Comparison of ENCODE assay signal across 8 cellular contexts in the genomic region with DNA sequence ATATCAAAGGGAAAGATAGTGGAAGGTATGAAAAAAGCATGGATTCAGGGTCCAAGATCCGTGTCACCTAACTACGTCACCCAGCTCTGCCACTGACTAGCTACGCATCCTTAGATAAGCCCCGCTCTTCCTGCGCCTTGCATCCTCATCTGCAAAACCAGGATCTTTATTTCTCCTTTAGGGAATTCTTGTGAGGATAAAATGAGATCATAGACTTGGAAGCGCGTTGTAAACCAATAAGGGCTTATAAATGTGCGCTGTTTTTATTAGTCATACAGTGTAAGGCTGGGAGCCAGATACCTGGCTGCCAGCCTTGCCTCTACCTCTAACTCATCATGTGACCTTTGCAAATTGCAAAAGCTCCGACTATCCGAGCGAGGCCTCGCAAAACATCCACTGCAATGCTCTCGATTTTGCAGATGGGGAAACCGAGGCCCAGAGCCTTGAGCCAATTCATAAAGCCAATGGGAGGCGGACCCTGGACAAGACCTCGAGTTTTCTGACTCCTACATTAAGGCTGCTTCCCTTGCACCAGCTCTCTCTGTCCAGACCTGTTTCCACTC. TPM values are rescaled to one million over a fixed set of nuclear protein-coding genes. Genes with fewer than 3 reads are reported as not detected.
DNase-seq lines count a peak whose midpoint lies in the region; ATAC-seq and TF ChIP-seq lines count a peak whose summit lies in the region.

No MANE protein-coding gene starts in this region.

- POLR2A ChIA-PET in naive thymus-derived CD4-positive, alpha-beta T cell (lab: Charles Lee), result interaction anchor here (0.5 to 6.2 kb wide), 12 partner anchors 8 to 1348 kb away, joined by 3 to 64 read pairs (median 6); partner anchors contain the start of genes CD6, CPSF7, SDHAF2 and TMEM109

- H3K9me3 Mint-ChIP-seq in activated T-cell treated with anti-CD3 and anti-CD28 coated beads, Interleukin-2, amount 50 U/mL, for 24 hours, result no peaks in the 10 kb centered on the region
- no peaks in the 10 kb centered on the region for H3K9me3 Mint-ChIP-seq in effector memory CD8-positive, alpha-beta T cell
- peaks cover 0 to 6% (median 0%) of the 10 kb centered on the region in 11 donors for H3K9me3 Mint-ChIP-seq in naive thymus-derived CD4-positive, alpha-beta T cell

- H3K27me3 ChIP-seq in naive thymus-derived CD4-positive, alpha-beta T cell (ENCODE audit: control insufficient read depth in 2 of 2, insufficient read depth in 2 of 2, low read length in 2 of 2), result no peaks in the 10 kb centered on the region

- H3K27ac ChIP-seq in naive thymus-derived CD4-positive, alpha-beta T cell (ENCODE audit: low read depth, low read length), result peak overlapping the region; percentile 85

- peaks cover 56% of the 10 kb centered on the region for H3K36me3 Mint-ChIP-seq in activated T-cell treated with anti-CD3 and anti-CD28 coated beads, Interleukin-2, amount 50 U/mL, for 24 hours (ENCODE audit: low read depth)
- H3K36me3 Mint-ChIP-seq in effector memory CD8-positive, alpha-beta T cell (ENCODE audit: insufficient read depth), result peaks cover 24% of the 10 kb centered on the region
- H3K36me3 Mint-ChIP-seq in naive thymus-derived CD4-positive, alpha-beta T cell, result peaks cover 0 to 26% (median 10%) of the 10 kb centered on the region in 5 donors

- ATAC-seq in SK-N-SH treated with all-trans-retinoic acid at 6 μM for 48 hours (peak; percentile 38), HG02798 (IDR thresholded peaks at IDR 0.05; ENCODE audit: poor library complexity, unreplicated experiment) (no peak)
- no peak for ATAC-seq in effector memory CD8-positive, alpha-beta T cell (replicated peaks)
- ATAC-seq in naive thymus-derived CD4-positive, alpha-beta T cell, result no peak

- peak overlapping the region; percentile 89 for H3K4me3 ChIP-seq in naive thymus-derived CD4-positive, alpha-beta T cell (ENCODE audit: low read length)

- H3K4me1 Mint-ChIP-seq in activated T-cell treated with anti-CD3 and anti-CD28 coated beads, Interleukin-2, amount 50 U/mL, for 24 hours (ENCODE audit: low read depth), result peaks cover 42% of the 10 kb centered on the region
- peaks cover 28 to 35% of the 10 kb centered on the region in 2 donors for H3K4me1 Mint-ChIP-seq in effector memory CD8-positive, alpha-beta T cell (ENCODE audit: low read depth in 2 of 2)
- H3K4me1 Mint-ChIP-seq in naive thymus-derived CD4-positive, alpha-beta T cell, result peaks cover 32 to 62% (median 51%) of the 10 kb centered on the region in 7 donors

- H3K27me3 Mint-ChIP-seq in activated T-cell treated with anti-CD3 and anti-CD28 coated beads, Interleukin-2, amount 50 U/mL, for 24 hours, result no peaks in the 10 kb centered on the region
- no peaks in the 10 kb centered on the region for H3K27me3 Mint-ChIP-seq in effector memory CD8-positive, alpha-beta T cell
- H3K27me3 Mint-ChIP-seq in naive thymus-derived CD4-positive, alpha-beta T cell, result peaks cover 0 to 8% (median 0%) of the 10 kb centered on the region in 5 donors

- H3K9me3 ChIP-seq in naive thymus-derived CD4-positive, alpha-beta T cell (ENCODE audit: control insufficient read depth in 2 of 3, low read length in 3 of 3), result no peaks in the 10 kb centered on the region

- no peak for DNase-seq in activated T-cell treated with anti-CD3 and anti-CD28 coated beads, Interleukin-2, amount 50 U/mL, for 24 hours
- no peak for DNase-seq in activated T-cell treated with anti-CD3 and anti-CD28 coated beads for 4 hours
- no peak for DNase-seq in effector memory CD8-positive, alpha-beta T cell
- DNase-seq in naive thymus-derived CD4-positive, alpha-beta T cell, result peak in 4 of 9 donors; percentile 23 to 61 (median 32)
- DNase-seq in NCI-H1436 treated with DMSO at 0.1 percent for 48 hours (lab: John Stamatoyannopoulos, UW), result no peak
- no peak for DNase-seq in SHP77 treated with DMSO at 0.1 percent for 48 hours (lab: John Stamatoyannopoulos, UW)

- H3K36me3 ChIP-seq in naive thymus-derived CD4-positive, alpha-beta T cell (ENCODE audit: control insufficient read depth in 2 of 3, insufficient read depth in 3 of 3, low read length in 3 of 3), result peaks cover 11 to 34% (median 13%) of the 10 kb centered on the region in 3 experiments

- intact Hi-C loops in naive thymus-derived CD4-positive, alpha-beta T cell (cut with micrococcal nuclease), result loop anchor here (1.0 to 5.0 kb wide), 9 partner anchors 9 to 1217 kb away; partner anchors contain the start of genes CCDC86 (in 2 of the 2), DDB1 (in 2 of the 2), TKFC (in 2 of the 2) and TMEM109 (in 2 of the 2)

- H3K4me3 Mint-ChIP-seq in activated T-cell treated with anti-CD3 and anti-CD28 coated beads, Interleukin-2, amount 50 U/mL, for 24 hours, result peak overlapping the region; percentile 85
- H3K4me3 Mint-ChIP-seq in effector memory CD8-positive, alpha-beta T cell, result peak overlapping the region; percentile 93 to 95
- peak overlapping the region; percentile 84 to 95 (median 91) for H3K4me3 Mint-ChIP-seq in naive thymus-derived CD4-positive, alpha-beta T cell

- H3K4me1 ChIP-seq in naive thymus-derived CD4-positive, alpha-beta T cell (ENCODE audit: control insufficient read depth in 2 of 2, insufficient read depth in 2 of 2, low read length in 2 of 2), result peaks cover 18 to 19% of the 10 kb centered on the region in 2 donors

- CTCF ChIA-PET in naive thymus-derived CD4-positive, alpha-beta T cell (lab: Charles Lee), result interaction anchor here (0.6 to 2.6 kb wide), 7 partner anchors 8 to 281 kb away, joined by 3 to 6 read pairs (median 4); partner anchors contain the start of gene TMEM109

- H3K27ac Mint-ChIP-seq in activated T-cell treated with anti-CD3 and anti-CD28 coated beads, Interleukin-2, amount 50 U/mL, for 24 hours, result peak overlapping the region; percentile 97
- peak overlapping the region; percentile 93 for H3K27ac Mint-ChIP-seq in effector memory CD8-positive, alpha-beta T cell
- peak overlapping the region; percentile 90 to 98 (median 95) for H3K27ac Mint-ChIP-seq in naive thymus-derived CD4-positive, alpha-beta T cell

TF ChIP-seq in SK-N-SH treated with all-trans-retinoic acid at 6 μM for 48 hours, 23 proteins besides CTCF, POLR2A, EP300 and RAD21 (continues in another document):
- TF ChIP-seq TOX (CRISPR knock-in tag; IDR thresholded peaks at IDR 0.05; ENCODE audit: borderline replicate concordance), result no peak
- TF ChIP-seq ZNF70 (CRISPR knock-in tag; IDR thresholded peaks at IDR 0.05), result no peak
- TF ChIP-seq TCF4 (CRISPR knock-in tag; IDR thresholded peaks at IDR 0.05; ENCODE audit: borderline replicate concordance), result no peak
- TF ChIP-seq ESRRG (CRISPR knock-in tag; IDR thresholded peaks at IDR 0.05), result no peak
- no peak for TF ChIP-seq CREB5 (CRISPR knock-in tag; IDR thresholded peaks at IDR 0.05; ENCODE audit: low read depth)
- no peak for TF ChIP-seq PPARA (CRISPR knock-in tag; IDR thresholded peaks at IDR 0.05; ENCODE audit: borderline replicate concordance)
- TF ChIP-seq ZFP30 (CRISPR knock-in tag; IDR thresholded peaks at IDR 0.05), result no peak
- TF ChIP-seq CSDC2 (CRISPR knock-in tag; IDR thresholded peaks at IDR 0.05), result no peak
- TF ChIP-seq OSR1 (CRISPR knock-in tag; IDR thresholded peaks at IDR 0.05), result no peak
- no peak for TF ChIP-seq BACH2 (CRISPR knock-in tag; IDR thresholded peaks at IDR 0.05; ENCODE audit: borderline replicate concordance)
- no peak for TF ChIP-seq GLIS3 (CRISPR knock-in tag; IDR thresholded peaks at IDR 0.05)
- no peak for TF ChIP-seq ISL1 (CRISPR knock-in tag; IDR thresholded peaks at IDR 0.05)
- TF ChIP-seq RARB (CRISPR knock-in tag; IDR thresholded peaks at IDR 0.05), result no peak

RNA-seq across cellular contexts. Expression of gene PRPF19, which starts 0.8 kb away (rescaled TPM):
- total RNA-seq in naive thymus-derived CD4-positive, alpha-beta T cell, result 100 to 1,000 TPM in 1 of 5 experiments, 10 to 100 TPM in 4; 72.8 to 139 (median 85.6) TPM
- polyA plus RNA-seq in naive thymus-derived CD4-positive, alpha-beta T cell, result 10 to 100 TPM; 17.9 to 20.0 TPM

RNA-seq across cellular contexts. Expression of gene TMEM109, which starts 8.3 kb away (rescaled TPM):
- 10 to 100 TPM; 49.8 to 99.8 (median 56.9) TPM for total RNA-seq in naive thymus-derived CD4-positive, alpha-beta T cell
- polyA plus RNA-seq in naive thymus-derived CD4-positive, alpha-beta T cell, result 100 to 1,000 TPM; 208 to 287 TPM

RNA-seq across cellular contexts. Expression of gene TMEM132A, which starts 18.6 kb away (rescaled TPM):
- total RNA-seq in naive thymus-derived CD4-positive, alpha-beta T cell, result under 1 TPM in 2 of 5 experiments, not detected in 3; 0.57 to 0.58 TPM
- polyA plus RNA-seq in naive thymus-derived CD4-positive, alpha-beta T cell, result not detected

RNA-seq across cellular contexts. Expression of gene ZP1, which starts 38.3 kb away (rescaled TPM):
- total RNA-seq in naive thymus-derived CD4-positive, alpha-beta T cell, result not detected
- polyA plus RNA-seq in naive thymus-derived CD4-positive, alpha-beta T cell, result not detected

RNA-seq across cellular contexts. Expression of gene SLC15A3, which starts 46.3 kb away (rescaled TPM):
- 100 to 1,000 TPM in 1 of 5 experiments, 10 to 100 TPM in 3, 1 to 10 TPM in 1; 2.9 to 101 (median 10.8) TPM for total RNA-seq in naive thymus-derived CD4-positive, alpha-beta T cell
- polyA plus RNA-seq in naive thymus-derived CD4-positive, alpha-beta T cell, result 1 to 10 TPM in 1 of 2 donors, under 1 TPM in 1; 0.85 to 2.6 TPM
